17 cellular contexts compared by ENCODE assay signal in the genomic region with DNA sequence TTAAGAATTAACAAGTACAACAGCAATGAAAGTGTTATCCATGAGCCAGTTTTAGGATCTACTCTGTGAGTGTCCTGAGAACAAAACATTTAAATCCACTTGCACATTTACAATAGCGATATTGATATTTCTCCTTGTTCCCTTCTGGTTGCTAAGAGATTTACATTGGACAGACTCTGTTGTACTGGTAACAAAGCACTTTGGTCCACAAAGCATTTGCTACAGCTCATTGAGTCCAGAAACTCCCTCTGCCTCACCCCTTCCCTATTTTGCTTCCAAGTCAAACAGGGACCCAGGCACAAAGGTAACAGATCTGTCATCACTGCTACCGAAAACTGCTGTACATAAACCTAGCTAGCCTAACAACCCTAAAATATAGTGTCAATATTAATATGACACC. TPM values are rescaled to one million over a fixed set of nuclear protein-coding genes. Genes with fewer than 3 reads are reported as not detected.
DNase-seq lines count a peak whose midpoint lies in the region; FAIRE-seq and TF ChIP-seq lines count a peak whose summit lies in the region.
"Had no signal": no experiment of that assay in that cellular context is flagged by ENCODE, and none has a peak within 500 bp of the region (broad histone marks: within the 10 kb centered on the region; RNA-seq: fewer than 3 reads in every experiment).

No MANE protein-coding gene starts in this region.

- WGBS in small intestine, 3 donors, result 87 to 90% (median 89%) methylated on average over 2 of the region's 2 CpGs

- H3K4me3 Mint-ChIP-seq in glutamatergic neuron (ENCODE audit: unreplicated experiment), result peak overlapping the region; percentile 62
- H3K4me3 Mint-ChIP-seq: activated T-helper 1 cell treated with anti-CD3 and anti-CD28 coated beads, Interleukin-12 subunit alpha, Interleukin-12 subunit beta, Interleukin-2, Interleukin-4 antibody, amounts not matched to agents 30 ng/mL and 10 ng/mL and 1 ng/mL, durations not matched to agents 14 hours and 24 hours and 36 hours; immature natural killer cell; stimulated activated naive CD8-positive, alpha-beta T cell treated with anti-CD3 and anti-CD28 coated beads, Interleukin-15, amount 100 ng/mL, for 72 hours had no signal

- peaks cover 29% of the 10 kb centered on the region for H3F3A ChIP-seq in PC-9 (ENCODE audit: insufficient read depth, low read depth)

- H3K79me2 ChIP-seq in PC-9 (ENCODE audit: low read depth), result no peaks in the 10 kb centered on the region

- no peaks in the 10 kb centered on the region for H3K9me3 ChIP-seq in small intestine (ENCODE audit: control insufficient read depth, low read depth)
- no peaks in the 10 kb centered on the region for H3K9me3 ChIP-seq in PC-9 (ENCODE audit: insufficient read depth, low read depth)
- H3K9me3 ChIP-seq: gastroesophageal sphincter, SJSA1 had no signal

- TF ChIP-seq CTCF in glutamatergic neuron (IDR thresholded peaks at IDR 0.05; ENCODE audit: partially characterized antibody, unreplicated experiment), result no peak
- no peak for TF ChIP-seq CTCF in PC-9 (conservative IDR thresholded peaks at IDR 0.05)

- CTCF ChIA-PET in PC-9 (lab: Charles Lee), result no interaction called here

- H3K27ac Mint-ChIP-seq in glutamatergic neuron (ENCODE audit: unreplicated experiment), result no peak overlapping the region
- H3K27ac Mint-ChIP-seq: activated T-helper 1 cell treated with anti-CD3 and anti-CD28 coated beads, Interleukin-12 subunit alpha, Interleukin-12 subunit beta, Interleukin-2, Interleukin-4 antibody, amounts not matched to agents 30 ng/mL and 10 ng/mL and 1 ng/mL, durations not matched to agents 14 hours and 24 hours and 36 hours; immature natural killer cell; stimulated activated naive CD8-positive, alpha-beta T cell treated with anti-CD3 and anti-CD28 coated beads, Interleukin-15, amount 100 ng/mL, for 72 hours had no signal

- peak; percentile 74 for DNase-seq in NCI-H1092 treated with DMSO at 0.1 percent for 48 hours (lab: John Stamatoyannopoulos, UW)
- DNase-seq in NCI-H748 (lab: John Stamatoyannopoulos, UW; ENCODE audit: unreplicated experiment), result peak; percentile 83
- no peak for DNase-seq in glutamatergic neuron
- peak; percentile 16 for DNase-seq in small intestine
- no peak for DNase-seq in H7
- DNase-seq in PC-9, result no peak
- DNase-seq in GOT3 (lab: John Stamatoyannopoulos, UW), result no peak
- DNase-seq: activated CD4-positive, alpha-beta T cell treated with anti-CD3 and anti-CD28 coated beads, Interleukin-2, amount 50 U/mL, for 48 hours; EL; immature natural killer cell; NCI-H1105 treated with DMSO at 0.1 percent for 48 hours; stimulated activated CD4-positive, alpha-beta T cell treated with anti-CD3 and anti-CD28 coated beads, Interleukin-12 subunit alpha, Interleukin-12 subunit beta, amount 100 ng/mL, for 4 hours; stimulated activated naive CD8-positive, alpha-beta T cell treated with anti-CD3 and anti-CD28 coated beads, Interleukin-15, amount 100 ng/mL, for 72 hours had no signal

- H3K36me3 Mint-ChIP-seq in glutamatergic neuron (ENCODE audit: unreplicated experiment), result no peaks in the 10 kb centered on the region

- H4K20me1 ChIP-seq in PC-9 (ENCODE audit: insufficient read depth), result no peaks in the 10 kb centered on the region

- no TSS peak for BruUV-seq in PC-9 (replicated peaks; lab: Mats Ljungman, UMichigan)

- H3K4me1 ChIP-seq in small intestine (ENCODE audit: control insufficient read depth in 2 of 2, insufficient read depth in 1 of 2, low read depth in 1 of 2, low read length in 1 of 2), result no peaks in the 10 kb centered on the region
- H3K4me1 ChIP-seq in PC-9 (replicated peaks; ENCODE audit: insufficient read depth), result peaks cover 36% of the 10 kb centered on the region

- H3K27ac ChIP-seq in small intestine (ENCODE audit: low read depth in 1 of 2, low read length in 1 of 2), result no peak overlapping the region
- no peak overlapping the region for H3K27ac ChIP-seq in PC-9
- H3K27ac ChIP-seq: SJSA1 had no signal

- FAIRE-seq in small intestine (lab: Jason Lieb, UNC), result no peak
- FAIRE-seq: endothelial cell of umbilical vein had no signal

- H3K4me3 ChIP-seq in small intestine (ENCODE audit: low read depth in 1 of 2, low read length in 2 of 2), result no peak overlapping the region
- no peak overlapping the region for H3K4me3 ChIP-seq in H7 (ENCODE audit: insufficient read depth, low read depth, low read length)
- no peak overlapping the region for H3K4me3 ChIP-seq in PC-9
- H3K4me3 ChIP-seq: gastroesophageal sphincter, SJSA1 had no signal

- H3K9me3 Mint-ChIP-seq in glutamatergic neuron (ENCODE audit: unreplicated experiment), result peaks cover 4% of the 10 kb centered on the region
- H3K9me3 Mint-ChIP-seq: activated T-helper 1 cell treated with anti-CD3 and anti-CD28 coated beads, Interleukin-12 subunit alpha, Interleukin-12 subunit beta, Interleukin-2, Interleukin-4 antibody, amounts not matched to agents 30 ng/mL and 10 ng/mL and 1 ng/mL, durations not matched to agents 14 hours and 24 hours and 36 hours; immature natural killer cell; stimulated activated naive CD8-positive, alpha-beta T cell treated with anti-CD3 and anti-CD28 coated beads, Interleukin-15, amount 100 ng/mL, for 72 hours had no signal

- no peaks in the 10 kb centered on the region for H3K9me2 ChIP-seq in PC-9 (ENCODE audit: insufficient read depth)

- intact Hi-C loops in PC-9 (cut with micrococcal nuclease; ENCODE audit: unreplicated experiment), result no loop called here

- no peaks in the 10 kb centered on the region for H3K27me3 ChIP-seq in small intestine (ENCODE audit: control insufficient read depth in 2 of 2, insufficient read depth in 2 of 2, low read length in 2 of 2)
- H3K27me3 ChIP-seq in H7 (ENCODE audit: control insufficient read depth, insufficient read depth, low read length), result peaks cover 2% of the 10 kb centered on the region; the same call in 1 of the 2 replicates
- no peaks in the 10 kb centered on the region for H3K27me3 ChIP-seq in PC-9 (ENCODE audit: insufficient read depth, low read depth)
- H3K27me3 ChIP-seq: gastroesophageal sphincter, SJSA1 had no signal

- peaks cover 31% of the 10 kb centered on the region for H3K4me1 Mint-ChIP-seq in glutamatergic neuron (ENCODE audit: low read depth, unreplicated experiment)
- H3K4me1 Mint-ChIP-seq: immature natural killer cell had no signal

- no peaks in the 10 kb centered on the region for H3K27me3 Mint-ChIP-seq in glutamatergic neuron (ENCODE audit: unreplicated experiment)
- H3K27me3 Mint-ChIP-seq: stimulated activated naive CD8-positive, alpha-beta T cell treated with anti-CD3 and anti-CD28 coated beads, Interleukin-15, amount 100 ng/mL, for 72 hours had no signal

- H3K4me2 ChIP-seq in PC-9, result no peak overlapping the region

- no peak overlapping the region for H2AFZ ChIP-seq in PC-9

- H3K36me3 ChIP-seq in small intestine (ENCODE audit: control insufficient read depth in 2 of 2, insufficient read depth in 2 of 2, low read length in 2 of 2) (no peaks in the 10 kb centered on the region), H7 (replicated peaks; ENCODE audit: control insufficient read depth, insufficient read depth, low read length) (no peaks in the 10 kb centered on the region), PC-9 (ENCODE audit: low read depth) (no peaks in the 10 kb centered on the region)
- H3K36me3 ChIP-seq: gastroesophageal sphincter, SJSA1 had no signal

- POLR2A ChIA-PET in PC-9 (lab: Charles Lee; ENCODE audit: unreplicated experiment), result interaction anchor here (0.6 kb wide), 1 partner anchor 15 kb away, joined by 3 read pairs; no protein-coding TSS in a partner anchor

RNA-seq across cellular contexts. Expression of gene ANK3, which starts 2.1 kb away (rescaled TPM):
- total RNA-seq in glutamatergic neuron (ENCODE audit: unreplicated experiment), result 84.9 TPM
- 10 to 100 TPM in 2 of 3 donors, 1 to 10 TPM in 1; 9.9 to 37.6 (median 33.5) TPM for polyA plus RNA-seq in small intestine
- 21.7 and 38.6 TPM in 2 replicates for total RNA-seq in H7 (2014; rRNA removed; shearing (Covaris generic))
- 31.4 and 32.0 TPM in 2 replicates for total RNA-seq in PC-9 (2021)

Comparison
In these comparisons a context has a peak if more than half of its experiments do, and no peak if none do; other contexts are left out.
1. DNase-seq: peak in NCI-H1092 treated with DMSO at 0.1 percent for 48 hours (single experiment), NCI-H748 (single experiment) and small intestine (single experiment); none in glutamatergic neuron (single experiment), H7 (single experiment), PC-9 (0 of 2) and GOT3 (single experiment).